In the genomic region with DNA sequence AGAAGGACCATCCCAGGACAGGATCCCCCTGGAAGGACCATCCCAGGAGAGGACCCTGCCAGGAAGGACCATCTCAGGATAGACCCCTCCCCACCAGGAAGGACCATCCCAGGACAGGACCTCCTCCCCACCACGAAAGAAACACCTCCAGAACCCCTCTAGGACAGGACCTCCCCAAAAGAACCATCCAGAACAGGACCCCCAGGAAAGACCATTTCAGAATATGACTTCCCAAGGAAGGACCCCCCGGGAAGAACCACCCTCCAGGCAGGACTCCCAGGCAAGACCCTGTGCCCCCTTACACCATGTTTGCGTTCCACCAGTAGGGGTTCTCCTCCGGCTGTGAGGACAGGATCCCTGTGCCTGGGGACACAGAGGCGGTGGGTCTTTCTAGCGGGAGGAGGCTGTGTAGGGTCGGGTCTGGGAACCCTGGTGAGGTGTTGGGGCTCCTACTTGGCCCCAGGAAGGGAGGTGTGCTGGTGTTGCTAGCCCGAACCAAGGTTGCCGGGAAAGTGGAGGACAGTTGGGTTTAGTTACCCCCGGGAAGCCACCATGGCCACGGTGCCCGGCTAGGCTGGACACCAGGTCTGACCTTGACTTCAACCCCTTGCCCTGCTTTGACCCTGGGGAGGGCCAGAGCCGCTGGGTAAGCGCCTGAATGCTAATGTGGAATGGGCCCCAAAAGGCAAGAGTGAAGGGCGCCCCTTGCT, we compare ENCODE assay signal across 2 cellular contexts.
TF ChIP-seq lines count a peak whose summit lies in the region.

No MANE protein-coding gene starts in this region.

TF ChIP-seq in SK-N-SH, 30 proteins besides CTCF, POLR2A, EP300 and RAD21 (continued from another document):
- TF ChIP-seq, protein P1, sequence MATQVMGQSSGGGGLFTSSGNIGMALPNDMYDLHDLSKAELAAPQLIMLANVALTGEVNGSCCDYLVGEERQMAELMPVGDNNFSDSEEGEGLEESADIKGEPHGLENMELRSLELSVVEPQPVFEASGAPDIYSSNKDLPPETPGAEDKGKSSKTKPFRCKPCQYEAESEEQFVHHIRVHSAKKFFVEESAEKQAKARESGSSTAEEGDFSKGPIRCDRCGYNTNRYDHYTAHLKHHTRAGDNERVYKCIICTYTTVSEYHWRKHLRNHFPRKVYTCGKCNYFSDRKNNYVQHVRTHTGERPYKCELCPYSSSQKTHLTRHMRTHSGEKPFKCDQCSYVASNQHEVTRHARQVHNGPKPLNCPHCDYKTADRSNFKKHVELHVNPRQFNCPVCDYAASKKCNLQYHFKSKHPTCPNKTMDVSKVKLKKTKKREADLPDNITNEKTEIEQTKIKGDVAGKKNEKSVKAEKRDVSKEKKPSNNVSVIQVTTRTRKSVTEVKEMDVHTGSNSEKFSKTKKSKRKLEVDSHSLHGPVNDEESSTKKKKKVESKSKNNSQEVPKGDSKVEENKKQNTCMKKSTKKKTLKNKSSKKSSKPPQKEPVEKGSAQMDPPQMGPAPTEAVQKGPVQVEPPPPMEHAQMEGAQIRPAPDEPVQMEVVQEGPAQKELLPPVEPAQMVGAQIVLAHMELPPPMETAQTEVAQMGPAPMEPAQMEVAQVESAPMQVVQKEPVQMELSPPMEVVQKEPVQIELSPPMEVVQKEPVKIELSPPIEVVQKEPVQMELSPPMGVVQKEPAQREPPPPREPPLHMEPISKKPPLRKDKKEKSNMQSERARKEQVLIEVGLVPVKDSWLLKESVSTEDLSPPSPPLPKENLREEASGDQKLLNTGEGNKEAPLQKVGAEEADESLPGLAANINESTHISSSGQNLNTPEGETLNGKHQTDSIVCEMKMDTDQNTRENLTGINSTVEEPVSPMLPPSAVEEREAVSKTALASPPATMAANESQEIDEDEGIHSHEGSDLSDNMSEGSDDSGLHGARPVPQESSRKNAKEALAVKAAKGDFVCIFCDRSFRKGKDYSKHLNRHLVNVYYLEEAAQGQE (IDR thresholded peaks at IDR 0.05; ENCODE audit: low read depth, low read length): no peak
- TF ChIP-seq MAX (IDR thresholded peaks at IDR 0.05; ENCODE audit: low read depth): no peak

TF ChIP-seq in SK-N-SH treated with all-trans-retinoic acid at 6 μM for 48 hours, 23 proteins besides CTCF, POLR2A, EP300 and RAD21 (continued from another document):
- TF ChIP-seq ZC3H10 (CRISPR knock-in tag; IDR thresholded peaks at IDR 0.05) (no peak), ISL1 (CRISPR knock-in tag; IDR thresholded peaks at IDR 0.05) (no peak), CSDC2 (CRISPR knock-in tag; IDR thresholded peaks at IDR 0.05) (no peak)
